In genomic region chr20:25195014-25195961, GRCh38 we compare ENCODE assay signal across 8 cellular contexts. TPM values are rescaled to one million over a fixed set of nuclear protein-coding genes. Genes with fewer than 3 reads are reported as not detected.
DNase-seq lines count a peak whose midpoint lies in the region; ATAC-seq lines count a peak whose summit lies in the region.

ENTPD6 (plus strand) TSS chr20:25195712; CDS start chr20:25206537, 10,825 bp downstream.

- 8 to 13% methylated on average over 46 to 68 of the region's 75 CpGs for WGBS in mesodermal cell (ENCODE audit: insufficient coverage in 2 of 2), 2 experiments

- H3K9me3 Mint-ChIP-seq in activated CD8-positive, alpha-beta memory T cell treated with anti-CD3 and anti-CD28 coated beads, Interleukin-2, amount 10 ng/mL, durations not matched to agents 7 days and 5 days (ENCODE audit: low read depth): no peaks in the 10 kb centered on the region

- peaks cover 3% of the 10 kb centered on the region for H3K27me3 Mint-ChIP-seq in activated CD8-positive, alpha-beta memory T cell treated with anti-CD3 and anti-CD28 coated beads, Interleukin-2, amount 10 ng/mL, durations not matched to agents 7 days and 5 days

- H3K4me3 Mint-ChIP-seq in activated CD8-positive, alpha-beta memory T cell treated with anti-CD3 and anti-CD28 coated beads, Interleukin-2, amount 10 ng/mL, durations not matched to agents 7 days and 5 days: peak within 1 kb of the TSS; percentile 86

- peak within 1 kb of the TSS; percentile 36 for H3K27ac ChIP-seq in mesodermal cell (ENCODE audit: low read depth, low read length, severe bottlenecking)

- H3K4me1 Mint-ChIP-seq in activated CD8-positive, alpha-beta memory T cell treated with anti-CD3 and anti-CD28 coated beads, Interleukin-2, amount 10 ng/mL, durations not matched to agents 7 days and 5 days: peaks cover 21% of the 10 kb centered on the region

- H3K4me1 ChIP-seq in endocrine pancreas (ENCODE audit: control insufficient read depth, insufficient read depth, low read length): no peaks in the 10 kb centered on the region
- H3K4me1 ChIP-seq in mesodermal cell (ENCODE audit: control insufficient read depth, insufficient read depth, low read length, poor library complexity, severe bottlenecking): no peaks in the 10 kb centered on the region

- H3K36me3 Mint-ChIP-seq in activated CD8-positive, alpha-beta memory T cell treated with anti-CD3 and anti-CD28 coated beads, Interleukin-2, amount 10 ng/mL, durations not matched to agents 7 days and 5 days: peaks cover 2% of the 10 kb centered on the region

- peak; percentile 72 for ATAC-seq in GM21360 (IDR thresholded peaks at IDR 0.05; ENCODE audit: unreplicated experiment)
- peak; percentile 90 for ATAC-seq in activated CD8-positive, alpha-beta memory T cell treated with anti-CD3 and anti-CD28 coated beads, Interleukin-2, amount 10 ng/mL, durations not matched to agents 7 days and 5 days

- CTCF ChIA-PET in activated CD8-positive, alpha-beta memory T cell treated with anti-CD3 and anti-CD28 coated beads, Interleukin-2, amount 10 ng/mL, durations not matched to agents 7 days and 5 days (lab: Charles Lee): interaction anchor here (0.8 to 2.1 kb wide), 7 partner anchors 9 to 265 kb away, joined by 3 to 7 read pairs (median 3); no protein-coding TSS in a partner anchor

- DNase-seq in COR-L47 (lab: John Stamatoyannopoulos, UW) (peak; percentile 88), HT-29 (ENCODE audit: low spot score) (peak; percentile 90), NOMO-1 (lab: John Stamatoyannopoulos, UW; ENCODE audit: unreplicated experiment in 2 of 2) (peak; percentile 65 to 79)
- peak; percentile 91 for DNase-seq in activated CD8-positive, alpha-beta memory T cell treated with anti-CD3 and anti-CD28 coated beads, Interleukin-2, amount 10 ng/mL, durations not matched to agents 7 days and 5 days
- peak; percentile 93 for DNase-seq in stimulated activated CD8-positive, alpha-beta memory T cell treated with anti-CD3 and anti-CD28 coated beads, Interleukin-15, amount 100 ng/mL, for 24 hours (ENCODE audit: low read depth)

- H3K36me3 ChIP-seq in endocrine pancreas (ENCODE audit: control insufficient read depth, insufficient read depth, low read length) (no peaks in the 10 kb centered on the region), mesodermal cell (ENCODE audit: control insufficient read depth, insufficient read depth, low read length) (peaks cover 10% of the 10 kb centered on the region)

- H3K9me3 ChIP-seq in endocrine pancreas (ENCODE audit: control insufficient read depth, low read length) (no peaks in the 10 kb centered on the region), mesodermal cell (ENCODE audit: control insufficient read depth, low read length) (no peaks in the 10 kb centered on the region)

- H3K4me3 ChIP-seq in endocrine pancreas (ENCODE audit: control insufficient read depth, insufficient read depth, low read length) (peak within 1 kb of the TSS; percentile 25), mesodermal cell (ENCODE audit: extremely low read depth, insufficient read depth, low read length, poor library complexity, severe bottlenecking) (peak within 1 kb of the TSS; percentile 91)

- no peaks in the 10 kb centered on the region for H3K27me3 ChIP-seq in endocrine pancreas (ENCODE audit: control insufficient read depth, insufficient read depth, low read length)

- peak within 1 kb of the TSS; percentile 64 for H3K27ac Mint-ChIP-seq in activated CD8-positive, alpha-beta memory T cell treated with anti-CD3 and anti-CD28 coated beads, Interleukin-2, amount 10 ng/mL, durations not matched to agents 7 days and 5 days

- H3K9ac ChIP-seq in endocrine pancreas (ENCODE audit: control insufficient read depth, insufficient read depth, low read length): peak within 1 kb of the TSS; percentile 82

RNA-seq across cellular contexts. Expression of gene ENTPD6, which starts in this region (rescaled TPM):
- 206 and 211 TPM in 2 replicates for total RNA-seq in HT-29 (2014; rRNA removed; shearing (Covaris generic))
- total RNA-seq in activated CD8-positive, alpha-beta memory T cell treated with anti-CD3 and anti-CD28 coated beads, Interleukin-2, amount 10 ng/mL, durations not matched to agents 7 days and 5 days: 10 to 100 TPM; 37.6 to 42.0 TPM
- 33.8 TPM for polyA plus RNA-seq in mesodermal cell (2013, experiment 1 of 2)
- polyA plus RNA-seq in mesodermal cell (2013, experiment 2 of 2): 27.6 TPM

Comparison
In these comparisons a context has a peak if more than half of its experiments do, and no peak if none do; other contexts are left out.
1. Peak in every context shown above with its lines: DNase-seq, ATAC-seq, H3K4me3 ChIP-seq and H3K27ac ChIP-seq.